9 cellular contexts compared by ENCODE assay signal in the genomic region with DNA sequence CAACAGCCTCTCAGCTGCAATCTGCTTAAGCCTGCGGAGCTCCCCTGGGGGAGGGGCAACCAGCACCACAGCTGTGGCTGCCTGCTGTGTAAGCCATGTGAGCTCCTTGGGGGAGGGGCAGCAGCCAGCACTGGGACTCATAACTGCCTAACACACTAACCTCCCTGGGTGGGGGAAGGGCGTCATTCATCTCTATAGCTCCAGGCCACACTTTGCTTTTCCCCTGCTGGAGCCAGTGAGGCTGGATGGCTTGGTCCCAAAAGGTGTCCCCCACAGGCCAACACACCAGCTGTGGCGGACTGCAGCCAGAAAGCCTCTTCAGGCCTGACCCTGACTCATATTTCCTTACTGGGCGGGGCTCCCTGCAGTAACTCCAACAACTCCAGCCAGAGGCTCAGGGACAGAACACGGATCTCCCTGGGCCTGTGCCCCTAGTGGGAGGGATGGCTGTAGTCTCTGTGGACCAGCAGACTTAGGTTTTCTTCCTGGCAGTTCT.
DNase-seq lines count a peak whose midpoint lies in the region; ATAC-seq and TF ChIP-seq lines count a peak whose summit lies in the region.
"Had no signal": no experiment of that assay in that cellular context is flagged by ENCODE, and none has a peak within 500 bp of the region (broad histone marks: within the 10 kb centered on the region; RNA-seq: fewer than 3 reads in every experiment).

No MANE protein-coding gene starts in this region.

- no peak for TF ChIP-seq EP300 in sigmoid colon (IDR thresholded peaks at IDR 0.05)

- DNase-seq in DMS53 (lab: John Stamatoyannopoulos, UW) (peak; percentile 1), DMS53 treated with DMSO at 0.1 percent for 48 hours (lab: John Stamatoyannopoulos, UW; ENCODE audit: unreplicated experiment) (no peak), NCI-H69 (lab: John Stamatoyannopoulos, UW) (peak; percentile 96), foreskin fibroblast (peak; percentile 7 to 59), sigmoid colon (peak; percentile 88), DMS79 (lab: John Stamatoyannopoulos, UW) (no peak), SW 1271 (lab: John Stamatoyannopoulos, UW) (no peak)

- no peaks in the 10 kb centered on the region for H3K9me3 ChIP-seq in sigmoid colon

- no peaks in the 10 kb centered on the region for H3K27me3 ChIP-seq in sigmoid colon

- H3K27ac ChIP-seq in sigmoid colon, result no peak overlapping the region

- intact Hi-C loops in sigmoid colon (cut with DNase I), result no loop called here

- H3K4me1 ChIP-seq in sigmoid colon, result no peaks in the 10 kb centered on the region

- no peak for TF ChIP-seq POLR2A in sigmoid colon (IDR thresholded peaks at IDR 0.05)

- no peaks in the 10 kb centered on the region for H3K36me3 ChIP-seq in sigmoid colon

- 63 to 76% methylated on average over 5 of the region's 5 CpGs for WGBS in sigmoid colon, 2 donors

- no peak overlapping the region for H3K4me3 ChIP-seq in foreskin fibroblast (ENCODE audit: low read depth in 1 of 2, low read length in 2 of 2)
- no peak overlapping the region for H3K4me3 ChIP-seq in sigmoid colon
- H3K4me3 ChIP-seq: skin epidermis had no signal

- TF ChIP-seq CTCF in foreskin fibroblast (IDR thresholded peaks at IDR 0.05; ENCODE audit: low read depth, low read length) (no peak), sigmoid colon (IDR thresholded peaks at IDR 0.05) (no peak)

- peak; percentile 41 for ATAC-seq in HG03025 (IDR thresholded peaks at IDR 0.05; ENCODE audit: low FRiP score, unreplicated experiment)

Comparison
In these comparisons a context has a peak if more than half of its experiments do, and no peak if none do; other contexts are left out.
1. DNase-seq: peak in DMS53 (single experiment), NCI-H69 (single experiment), foreskin fibroblast (2 of 2) and sigmoid colon (single experiment); none in DMS53 treated with DMSO at 0.1 percent for 48 hours (single experiment), DMS79 (single experiment) and SW 1271 (0 of 2).